In the genomic region with DNA sequence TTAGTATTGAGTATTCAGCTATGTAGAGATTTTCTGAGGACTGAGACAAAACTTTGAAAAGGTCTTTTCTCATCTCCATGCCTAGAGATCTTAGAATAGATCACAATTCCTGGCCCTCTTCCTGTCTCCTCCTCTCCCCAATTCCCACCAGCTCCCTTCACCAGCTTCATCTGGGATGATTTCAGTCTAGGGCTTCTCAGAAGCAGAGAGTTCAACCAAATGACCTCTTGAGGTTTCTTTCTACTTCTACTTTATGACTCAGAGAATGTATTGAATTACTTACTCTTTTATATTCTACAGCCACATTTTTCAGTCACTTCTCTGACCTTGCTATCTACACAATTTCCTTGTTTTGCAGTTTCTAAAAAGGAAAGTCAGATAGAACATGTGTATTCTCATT, we compare ENCODE assay signal across 14 cellular contexts. TPM values are rescaled to one million over a fixed set of nuclear protein-coding genes. Genes with fewer than 3 reads are reported as not detected.
DNase-seq lines count a peak whose midpoint lies in the region; ATAC-seq, FAIRE-seq and TF ChIP-seq lines count a peak whose summit lies in the region.
"Had no signal": no experiment of that assay in that cellular context is flagged by ENCODE, and none has a peak within 500 bp of the region (broad histone marks: within the 10 kb centered on the region; RNA-seq: fewer than 3 reads in every experiment).

No MANE protein-coding gene starts in this region.

- H3K9me3 ChIP-seq in A549 = no peaks in the 10 kb centered on the region
- H3K9me3 ChIP-seq in astrocyte (ENCODE audit: insufficient read depth, low read depth, low read length) = no peaks in the 10 kb centered on the region

- H3K36me3 ChIP-seq in astrocyte (ENCODE audit: insufficient read depth, low read length) = no peaks in the 10 kb centered on the region

- POLR2A ChIA-PET in A549 (lab: Yijun Ruan, JAX) = interaction anchor here (1.5 kb wide), 1 partner anchor 44 kb away, joined by 3 read pairs; no protein-coding TSS in a partner anchor

- H3K4me3 ChIP-seq in A549 = no peak overlapping the region
- H3K4me3 ChIP-seq in astrocyte (ENCODE audit: insufficient read depth, low read depth, low read length) = no peak overlapping the region

- H3K27me3 Mint-ChIP-seq in astrocyte (ENCODE audit: low read depth, unreplicated experiment) (no peaks in the 10 kb centered on the region), natural killer cell (ENCODE audit: low read depth in 2 of 2) (no peaks in the 10 kb centered on the region)
- H3K27me3 Mint-ChIP-seq: activated T-cell treated with anti-CD3 and anti-CD28 coated beads, Interleukin-2, amount 50 U/mL, for 24 hours; B cell had no signal

- H3K4me1 Mint-ChIP-seq in astrocyte (ENCODE audit: low read depth, unreplicated experiment) (peaks cover 25% of the 10 kb centered on the region), natural killer cell (no peaks in the 10 kb centered on the region)
- H3K4me1 Mint-ChIP-seq: B cell, H9 had no signal

- peak overlapping the region; percentile 44 for H2AFZ ChIP-seq in astrocyte (ENCODE audit: low read depth, low read length)

- H3K4me3 Mint-ChIP-seq in astrocyte (ENCODE audit: unreplicated experiment) = peak overlapping the region; percentile 55
- H3K4me3 Mint-ChIP-seq in natural killer cell = no peak overlapping the region
- H3K4me3 Mint-ChIP-seq: activated T-cell treated with anti-CD3 and anti-CD28 coated beads, Interleukin-2, amount 50 U/mL, for 24 hours; B cell; H9 had no signal

- H3K79me2 ChIP-seq in astrocyte (ENCODE audit: insufficient read depth, low read length) = no peaks in the 10 kb centered on the region

- ATAC-seq in A549 (peak in 1 of 2 experiments; percentile 21; a peak in 2 of 6 replicates), HG03439 (IDR thresholded peaks at IDR 0.05; ENCODE audit: unreplicated experiment) (no peak), natural killer cell (no peak)
- ATAC-seq: sciatic nerve had no signal

- TF ChIP-seq EP300 in A549 (IDR thresholded peaks at IDR 0.05) = no peak

- H3K9me3 Mint-ChIP-seq in astrocyte (ENCODE audit: unreplicated experiment) (no peaks in the 10 kb centered on the region), natural killer cell (no peaks in the 10 kb centered on the region)
- H3K9me3 Mint-ChIP-seq: activated T-cell treated with anti-CD3 and anti-CD28 coated beads, Interleukin-2, amount 50 U/mL, for 24 hours; H9 had no signal

- H4K20me1 ChIP-seq in astrocyte (ENCODE audit: insufficient read depth, low read length) = no peaks in the 10 kb centered on the region

- no peak for TF ChIP-seq CTCF in A549 (IDR thresholded peaks at IDR 0.05)
- TF ChIP-seq CTCF in astrocyte (IDR thresholded peaks at IDR 0.05; ENCODE audit: insufficient read depth, low read depth, low read length) = no peak
- no peak for TF ChIP-seq CTCF in natural killer cell (IDR thresholded peaks at IDR 0.05)

- TF ChIP-seq POLR2A in A549 (IDR thresholded peaks at IDR 0.05; ENCODE audit: low read length) = no peak

- no peaks in the 10 kb centered on the region for H3K27me3 ChIP-seq in astrocyte (ENCODE audit: insufficient read depth, low read length)

- peak in 1 of 2 experiments; percentile 25 for DNase-seq in A549 (ENCODE audit: low read depth in 1 of 2, low spot score in 1 of 2)
- DNase-seq in HK-2 (ENCODE audit: unreplicated experiment) = peak; percentile 18
- peak; percentile 92 for DNase-seq in astrocyte (ENCODE audit: low read depth)
- DNase-seq in hepatic stellate cell (ENCODE audit: low spot score) = peak; percentile 85
- no peak for DNase-seq in DMS 273 (lab: John Stamatoyannopoulos, UW; ENCODE audit: unreplicated experiment)
- DNase-seq in natural killer cell = no peak
- no peak for DNase-seq in NCI-H524 treated with DMSO at 0.1 percent for 48 hours (lab: John Stamatoyannopoulos, UW)
- DNase-seq: activated T-cell treated with anti-CD3 and anti-CD28 coated beads, Interleukin-2, amount 50 U/mL, for 24 hours; glutamatergic neuron; H9; NCI-H1092 had no signal

- H3K9ac ChIP-seq in astrocyte (ENCODE audit: low read length) = peak overlapping the region; percentile 61

- no peaks in the 10 kb centered on the region for H3K36me3 Mint-ChIP-seq in astrocyte (ENCODE audit: low read depth, unreplicated experiment)
- no peaks in the 10 kb centered on the region for H3K36me3 Mint-ChIP-seq in natural killer cell

- TF ChIP-seq RAD21 in A549 (conservative IDR thresholded peaks at IDR 0.05 in 1 of 2, IDR thresholded peaks at IDR 0.05 in 1 of 2) = no peak

- H3K4me2 ChIP-seq in A549 = peak overlapping the region; percentile 67
- H3K4me2 ChIP-seq in astrocyte (ENCODE audit: low read length) = peak overlapping the region; percentile 62

- CTCF ChIA-PET in A549 (lab: Yijun Ruan, JAX) = interaction anchor here (1.0 to 1.2 kb wide), 3 partner anchors 12 to 24 kb away, joined by 3 to 5 read pairs (median 5); a partner anchor contains a TSS

- H3K27ac ChIP-seq in A549 = peak overlapping the region; percentile 84 to 90; a peak in 5 of 6 replicates
- peak overlapping the region; percentile 86 for H3K27ac ChIP-seq in astrocyte (ENCODE audit: low read depth, low read length)

- intact Hi-C loops in natural killer cell (cut with micrococcal nuclease) = no loop called here

- FAIRE-seq in A549 (lab: Jason Lieb, UNC) = no peak
- no peak for FAIRE-seq in astrocyte (lab: Jason Lieb, UNC)

- H3K27ac Mint-ChIP-seq in astrocyte (ENCODE audit: unreplicated experiment) = no peak overlapping the region
- no peak overlapping the region for H3K27ac Mint-ChIP-seq in natural killer cell
- H3K27ac Mint-ChIP-seq: activated T-cell treated with anti-CD3 and anti-CD28 coated beads, Interleukin-2, amount 50 U/mL, for 24 hours; B cell had no signal

- H3K4me1 ChIP-seq in A549 (peaks cover 48% of the 10 kb centered on the region), astrocyte (ENCODE audit: insufficient read depth, low read length) (peaks cover 26% of the 10 kb centered on the region)

TF ChIP-seq in A549, 52 proteins besides CTCF, POLR2A, EP300 and RAD21:
- TF ChIP-seq, protein P1, sequence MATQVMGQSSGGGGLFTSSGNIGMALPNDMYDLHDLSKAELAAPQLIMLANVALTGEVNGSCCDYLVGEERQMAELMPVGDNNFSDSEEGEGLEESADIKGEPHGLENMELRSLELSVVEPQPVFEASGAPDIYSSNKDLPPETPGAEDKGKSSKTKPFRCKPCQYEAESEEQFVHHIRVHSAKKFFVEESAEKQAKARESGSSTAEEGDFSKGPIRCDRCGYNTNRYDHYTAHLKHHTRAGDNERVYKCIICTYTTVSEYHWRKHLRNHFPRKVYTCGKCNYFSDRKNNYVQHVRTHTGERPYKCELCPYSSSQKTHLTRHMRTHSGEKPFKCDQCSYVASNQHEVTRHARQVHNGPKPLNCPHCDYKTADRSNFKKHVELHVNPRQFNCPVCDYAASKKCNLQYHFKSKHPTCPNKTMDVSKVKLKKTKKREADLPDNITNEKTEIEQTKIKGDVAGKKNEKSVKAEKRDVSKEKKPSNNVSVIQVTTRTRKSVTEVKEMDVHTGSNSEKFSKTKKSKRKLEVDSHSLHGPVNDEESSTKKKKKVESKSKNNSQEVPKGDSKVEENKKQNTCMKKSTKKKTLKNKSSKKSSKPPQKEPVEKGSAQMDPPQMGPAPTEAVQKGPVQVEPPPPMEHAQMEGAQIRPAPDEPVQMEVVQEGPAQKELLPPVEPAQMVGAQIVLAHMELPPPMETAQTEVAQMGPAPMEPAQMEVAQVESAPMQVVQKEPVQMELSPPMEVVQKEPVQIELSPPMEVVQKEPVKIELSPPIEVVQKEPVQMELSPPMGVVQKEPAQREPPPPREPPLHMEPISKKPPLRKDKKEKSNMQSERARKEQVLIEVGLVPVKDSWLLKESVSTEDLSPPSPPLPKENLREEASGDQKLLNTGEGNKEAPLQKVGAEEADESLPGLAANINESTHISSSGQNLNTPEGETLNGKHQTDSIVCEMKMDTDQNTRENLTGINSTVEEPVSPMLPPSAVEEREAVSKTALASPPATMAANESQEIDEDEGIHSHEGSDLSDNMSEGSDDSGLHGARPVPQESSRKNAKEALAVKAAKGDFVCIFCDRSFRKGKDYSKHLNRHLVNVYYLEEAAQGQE (IDR thresholded peaks at IDR 0.05) = no peak
- TF ChIP-seq FOSL2 (IDR thresholded peaks at IDR 0.05) (no peak), FOSL2 (CRISPR knock-in tag; IDR thresholded peaks at IDR 0.05) (peak; percentile 39; the same call in 1 of the 2 replicates)

RNA-seq across cellular contexts. Expression of a gene that starts 19.4 kb away (rescaled TPM):
- polyA plus RNA-seq in A549 (2011; rRNA removed) (99.4 and 149 TPM in 2 replicates), A549 (2017; fragmentation: RNase III; extraction: RNeasy Plus Mini Kit Qiagen cat#74134 plus additional on column Dnase treatment) (174 to 187 TPM (median 174 TPM) in 3 replicates)
- polyA plus RNA-seq in A549 (2012; cell fraction: cytosol; rRNA removed) = 35.3 and 41.6 TPM in 2 replicates
- 30.4 and 68.7 TPM in 2 replicates for polyA plus RNA-seq in A549 (2012; cell fraction: nucleus; rRNA removed)
- 19.7 and 24.8 TPM in 2 replicates for polyA minus RNA-seq in A549 (2011; rRNA and poly(A)+ RNA removed)
- total RNA-seq in astrocyte (108 and 111 TPM in 2 replicates), natural killer cell (10 to 100 TPM; 62.6 to 77.7 (median 67.1) TPM)

Comparison
In these comparisons a context has a peak if more than half of its experiments do, and no peak if none do; other contexts are left out.
1. DNase-seq: peak in HK-2 (single experiment), astrocyte (single experiment) and hepatic stellate cell (single experiment); none in DMS 273 (single experiment), natural killer cell (single experiment) and NCI-H524 treated with DMSO at 0.1 percent for 48 hours (single experiment).